In genomic region chr6:16205377-16206144, GRCh38 we compare ENCODE assay signal across 8 cellular contexts. TPM values are rescaled to one million over a fixed set of nuclear protein-coding genes. Genes with fewer than 3 reads are reported as not detected.
DNase-seq lines count a peak whose midpoint lies in the region; ATAC-seq, FAIRE-seq and TF ChIP-seq lines count a peak whose summit lies in the region.

No MANE protein-coding gene starts in this region.

- intact Hi-C loops in kidney (cut with DNase I), result no loop called here

- H3K9me3 ChIP-seq in skeletal muscle tissue (ENCODE audit: control insufficient read depth in 3 of 3, low read length in 3 of 3) (no peaks in the 10 kb centered on the region), kidney (ENCODE audit: control insufficient read depth in 1 of 2, low read length in 2 of 2) (no peaks in the 10 kb centered on the region)

- peak; percentile 89 for ATAC-seq in GM21528 (IDR thresholded peaks at IDR 0.05; ENCODE audit: low FRiP score, unreplicated experiment)

- H3K27me3 ChIP-seq in skeletal muscle tissue (ENCODE audit: control insufficient read depth in 3 of 3, insufficient read depth in 3 of 3, low read length in 3 of 3), result peaks cover 0 to 3% (median 3%) of the 10 kb centered on the region in 3 donors

- DNase-seq in GM03348 (ENCODE audit: low spot score) (peak; percentile 84), HS-5 (ENCODE audit: low read depth) (peak; percentile 68), choroid plexus epithelial cell (ENCODE audit: low read depth) (peak; percentile 100), hippocampal formation (lab: John Stamatoyannopoulos, UW) (no peak), kidney (no peak), frontal cortex (ENCODE audit: low spot score in 2 of 2) (no peak)

- H3K27ac ChIP-seq in skeletal muscle tissue (ENCODE audit: low read depth, low read length), result peak overlapping the region; percentile 17
- peak overlapping the region in 1 of 2 donors; percentile 54 for H3K27ac ChIP-seq in kidney (ENCODE audit: low read depth in 2 of 2, low read length in 2 of 2)

- FAIRE-seq in kidney (lab: Jason Lieb, UNC) (no peak), frontal cortex (lab: Jason Lieb, UNC) (no peak)

- H3K9ac ChIP-seq in skeletal muscle tissue (ENCODE audit: low read depth in 1 of 3, low read length in 3 of 3), result no peak overlapping the region
- H3K9ac ChIP-seq in kidney (ENCODE audit: low read length in 2 of 2), result no peak overlapping the region

- H3K4me1 ChIP-seq in skeletal muscle tissue (ENCODE audit: control insufficient read depth in 3 of 3, insufficient read depth in 3 of 3, low read length in 3 of 3) (peaks cover 4 to 13% (median 10%) of the 10 kb centered on the region in 3 donors), kidney (ENCODE audit: control insufficient read depth in 1 of 2, insufficient read depth in 1 of 2, low read depth in 1 of 2, low read length in 2 of 2) (peaks cover 0 to 10% of the 10 kb centered on the region in 2 donors)

- TF ChIP-seq CTCF in choroid plexus epithelial cell (conservative IDR thresholded peaks at IDR 0.05; ENCODE audit: low read depth, low read length), result no peak
- no peak for TF ChIP-seq CTCF in kidney (IDR thresholded peaks at IDR 0.05; ENCODE audit: borderline replicate concordance, extremely low read depth, insufficient read depth)

- H3K36me3 ChIP-seq in skeletal muscle tissue (ENCODE audit: control insufficient read depth in 3 of 3, insufficient read depth in 3 of 3, low read length in 3 of 3) (no peaks in the 10 kb centered on the region), kidney (ENCODE audit: control insufficient read depth in 1 of 2, insufficient read depth in 2 of 2, low read length in 2 of 2) (no peaks in the 10 kb centered on the region)

- H3K4me3 ChIP-seq in choroid plexus epithelial cell (ENCODE audit: low read depth, low read length), result no peak overlapping the region
- no peak overlapping the region for H3K4me3 ChIP-seq in skeletal muscle tissue (ENCODE audit: low read length in 3 of 3)
- no peak overlapping the region for H3K4me3 ChIP-seq in kidney (ENCODE audit: low read length in 2 of 2)

RNA-seq across cellular contexts. Expression of gene GMPR, which starts 32.8 kb away (rescaled TPM):
- 26.1 TPM for total RNA-seq in skeletal muscle tissue
- 51.4 TPM for total RNA-seq in kidney
- 54.5 TPM for polyA plus RNA-seq in kidney (ENCODE audit: insufficient read depth, low read depth, low replicate concordance)
- 2.4 TPM for total RNA-seq in frontal cortex

Comparison
In these comparisons a context has a peak if more than half of its experiments do, and no peak if none do; other contexts are left out.
1. DNase-seq: peak in GM03348 (single experiment), HS-5 (single experiment) and choroid plexus epithelial cell (single experiment); none in hippocampal formation (0 of 2), kidney (single experiment) and frontal cortex (0 of 2).